In the genomic region with DNA sequence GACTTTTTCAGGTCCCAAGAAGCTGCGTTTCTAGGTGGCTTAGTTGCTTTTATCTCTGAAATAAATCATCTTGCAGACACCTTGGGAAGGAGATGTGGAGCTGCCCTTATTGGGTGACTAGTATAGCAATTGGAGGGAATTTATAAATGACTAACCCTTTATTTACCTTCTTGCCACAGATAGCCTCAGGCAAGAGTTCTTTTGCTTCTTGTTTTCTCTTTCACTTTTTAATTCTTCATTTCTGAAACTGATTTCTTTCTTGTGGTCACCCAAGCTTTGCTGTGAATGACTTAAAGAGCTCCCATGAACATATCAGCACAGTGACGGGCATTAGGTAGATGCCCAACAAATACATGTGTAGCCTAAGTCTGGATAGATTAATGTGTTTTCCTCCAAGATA, we compare ENCODE assay signal across 10 cellular contexts. TPM values are rescaled to one million over a fixed set of nuclear protein-coding genes. Genes with fewer than 3 reads are reported as not detected.
A peak's percentile ranks its signal among the peaks of the same experiment; 100 is the strongest.
DNase-seq lines count a peak whose midpoint lies in the region; ATAC-seq and TF ChIP-seq lines count a peak whose summit lies in the region.
"Had no signal": no experiment of that assay in that cellular context is flagged by ENCODE, and none has a peak within 500 bp of the region (broad histone marks: within the 10 kb centered on the region; RNA-seq: fewer than 3 reads in every experiment).

No MANE protein-coding gene starts in this region.

- DNase-seq in epithelial cell of proximal tubule (ENCODE audit: low read depth) (peak; percentile 18), cerebellum (ENCODE audit: low spot score) (no peak), ACHN (no peak), stomach (no peak), NCI-H187 (lab: John Stamatoyannopoulos, UW) (no peak)
- DNase-seq: DND-41 had no signal

- TF ChIP-seq POLR2A in stomach (IDR thresholded peaks at IDR 0.05) = no peak

- in situ Hi-C loops in ACHN (cut with HindIII; ENCODE audit: low pct_ligation_motif_present, low pct_unique_long_range_greater_than_20kb, low sequenced_read_pairs) = no loop called here

- WGBS in stomach, 5 donors = 23 to 34% (median 33%) methylated on average over 2 of the region's 2 CpGs

- H3K4me1 ChIP-seq in stomach = no peaks in the 10 kb centered on the region

- H3K36me3 ChIP-seq in stomach = no peaks in the 10 kb centered on the region

- H3K27ac ChIP-seq in stomach = no peak overlapping the region

- H3K9me3 ChIP-seq in stomach = no peaks in the 10 kb centered on the region

- TF ChIP-seq CTCF in epithelial cell of proximal tubule (conservative IDR thresholded peaks at IDR 0.05; ENCODE audit: low read depth, low read length) (no peak), stomach (IDR thresholded peaks at IDR 0.05) (no peak)

- no peak for TF ChIP-seq EP300 in stomach (IDR thresholded peaks at IDR 0.05)

- ATAC-seq in GM18858 (IDR thresholded peaks at IDR 0.05; ENCODE audit: unreplicated experiment) (peak; percentile 97), GM21576 (IDR thresholded peaks at IDR 0.05; ENCODE audit: unreplicated experiment) (peak; percentile 93), HG03378 (IDR thresholded peaks at IDR 0.05; ENCODE audit: unreplicated experiment) (peak; percentile 95)

- no peaks in the 10 kb centered on the region for H3K27me3 ChIP-seq in stomach

- H3K4me3 ChIP-seq in epithelial cell of proximal tubule (ENCODE audit: low read depth, low read length) = no peak overlapping the region
- H3K4me3 ChIP-seq in stomach = no peak overlapping the region

- intact Hi-C loops in stomach (cut with DNase I; ENCODE audit: low total_unique reads) = no loop called here

RNA-seq across cellular contexts. Expression of a gene that starts 3.0 kb away (rescaled TPM):
- total RNA-seq in epithelial cell of proximal tubule = 1.5 and 3.4 TPM in 2 replicates
- 0.18 TPM for total RNA-seq in cerebellum
- total RNA-seq in stomach = not detected
- 1 to 10 TPM in 1 of 3 donors, not detected in 2; 6.5 TPM for polyA plus RNA-seq in stomach
- total RNA-seq: T-helper 1 cell treated with Interleukin-12 subunit alpha and Interleukin-12 subunit beta and Interleukin-4 antibody, amounts not matched to agents 30 ng/mL and 1 ng/mL, for 36 hours had no signal
